In genomic region chr3:13119471-13120220, GRCh38 we compare ENCODE assay signal across 6 cellular contexts.
"Had no signal": no experiment of that assay in that cellular context is flagged by ENCODE, and none has a peak within 500 bp of the region (broad histone marks: within the 10 kb centered on the region; RNA-seq: fewer than 3 reads in every experiment).

No MANE protein-coding gene starts in this region.

- H3K27ac ChIP-seq: colonic mucosa, ovary, vagina had no signal

- DNase-seq: anterior cingulate cortex, colonic mucosa, foreskin melanocyte, head of caudate nucleus, ovary had no signal
